Comparison of ENCODE assay signal across 9 cellular contexts in genomic region chr19:49497790-49498106, GRCh38. TPM values are rescaled to one million over a fixed set of nuclear protein-coding genes. Genes with fewer than 3 reads are reported as not detected.
DNase-seq lines count a peak whose midpoint lies in the region; ATAC-seq and TF ChIP-seq lines count a peak whose summit lies in the region.
"Had no signal": no experiment of that assay in that cellular context is flagged by ENCODE, and none has a peak within 500 bp of the region (broad histone marks: within the 10 kb centered on the region; RNA-seq: fewer than 3 reads in every experiment).

No MANE protein-coding gene starts in this region.

- H3K27me3 Mint-ChIP-seq in CD8-positive, alpha-beta memory T cell = peaks cover 0 to 19% of the 10 kb centered on the region in 2 donors

- no peak for DNase-seq in CD8-positive, alpha-beta memory T cell
- no peak for DNase-seq in Panc1 (ENCODE audit: low read depth, low spot score)
- no peak for DNase-seq in effector memory CD4-positive, alpha-beta T cell
- DNase-seq in SW480 (ENCODE audit: low spot score) = no peak
- no peak for DNase-seq in NCI-H1092 treated with DMSO at 0.1 percent for 48 hours (lab: John Stamatoyannopoulos, UW)
- DNase-seq in effector CD8-positive, alpha-beta T cell (lab: John Stamatoyannopoulos, UW) = no peak

- peaks cover 0 to 11% (median 6%) of the 10 kb centered on the region in 5 donors for H3K9me3 Mint-ChIP-seq in CD8-positive, alpha-beta memory T cell

- peak overlapping the region; percentile 94 for H3K27ac ChIP-seq in CD8-positive, alpha-beta memory T cell (ENCODE audit: low read depth, low read length)
- peak overlapping the region; percentile 99 for H3K27ac ChIP-seq in Panc1 (ENCODE audit: low read length)
- H3K27ac ChIP-seq in effector memory CD4-positive, alpha-beta T cell (ENCODE audit: insufficient read depth, low read length, poor library complexity, severe bottlenecking) = peak overlapping the region; percentile 97
- peak overlapping the region; percentile 94 for H3K27ac ChIP-seq in parathyroid adenoma

- H3K27ac Mint-ChIP-seq in CD8-positive, alpha-beta memory T cell = peak overlapping the region; percentile 88 to 99 (median 98)

- no TSS peak for BruUV-seq in Panc1 (replicated peaks; lab: Mats Ljungman, UMichigan)

- TF ChIP-seq CTCF in Panc1 (IDR thresholded peaks at IDR 0.05) (no peak), parathyroid adenoma (IDR thresholded peaks at IDR 0.05) (no peak)

- peak overlapping the region; percentile 95 to 100 (median 100) for H3K4me3 Mint-ChIP-seq in CD8-positive, alpha-beta memory T cell

- peak overlapping the region; percentile 95 for H3K4me3 ChIP-seq in CD8-positive, alpha-beta memory T cell (ENCODE audit: low read length)
- H3K4me3 ChIP-seq in Panc1 (ENCODE audit: low read depth in 2 of 2, low read length in 2 of 2) (peak overlapping the region; percentile 99 to 100), parathyroid adenoma (ENCODE audit: low read depth, low read length) (no peak overlapping the region)
- peak overlapping the region; percentile 92 for H3K4me3 ChIP-seq in effector memory CD4-positive, alpha-beta T cell (ENCODE audit: insufficient read depth, low read depth, low read length, poor library complexity, severe bottlenecking)

- in situ Hi-C loops in Panc1 (cut with HindIII; ENCODE audit: low pct_unique_long_range_greater_than_20kb, low sequenced_read_pairs) = no loop called here

- no peaks in the 10 kb centered on the region for H3K27me3 ChIP-seq in CD8-positive, alpha-beta memory T cell (ENCODE audit: insufficient read depth, low read length, poor library complexity, severe bottlenecking)
- H3K27me3 ChIP-seq in Panc1 (ENCODE audit: control insufficient read depth, insufficient read depth, low read length) = no peaks in the 10 kb centered on the region
- no peaks in the 10 kb centered on the region for H3K27me3 ChIP-seq in effector memory CD4-positive, alpha-beta T cell (replicated peaks; ENCODE audit: control insufficient read depth, insufficient read depth, low read length, poor library complexity, severe bottlenecking)
- H3K27me3 ChIP-seq in parathyroid adenoma (ENCODE audit: control insufficient read depth, insufficient read depth, low read length) = no peaks in the 10 kb centered on the region

- CTCF ChIA-PET in CD8-positive, alpha-beta memory T cell (lab: Charles Lee) = interaction anchor here (1.2 to 4.0 kb wide), 2 partner anchors 25 to 183 kb away, joined by 3 to 14 read pairs; partner anchors contain the start of gene FLT3LG
- CTCF ChIA-PET in Panc1 (lab: Charles Lee) = no interaction called here

- peak overlapping the region; percentile 77 for H3K4me2 ChIP-seq in parathyroid adenoma (ENCODE audit: low read length)

- ATAC-seq in Panc1 = no peak
- ATAC-seq in HG02763 (IDR thresholded peaks at IDR 0.05; ENCODE audit: unreplicated experiment) = no peak
- ATAC-seq: sciatic nerve had no signal

- no peak overlapping the region for H3K9ac ChIP-seq in parathyroid adenoma

- no peak overlapping the region for H2AFZ ChIP-seq in parathyroid adenoma

- peaks cover 13 to 56% (median 21%) of the 10 kb centered on the region in 3 donors for H3K36me3 Mint-ChIP-seq in CD8-positive, alpha-beta memory T cell

- POLR2A ChIA-PET in CD8-positive, alpha-beta memory T cell (lab: Charles Lee) = interaction anchor here (0.5 to 2.8 kb wide), 3 partner anchors 60 to 179 kb away, joined by 3 to 14 read pairs (median 10); partner anchors contain the start of gene PRMT1
- POLR2A ChIA-PET in Panc1 (lab: Charles Lee) = no interaction called here

- intact Hi-C loops in Panc1 (cut with micrococcal nuclease; ENCODE audit: unreplicated experiment) = no loop called here

- peaks cover 50% of the 10 kb centered on the region for H3K4me1 ChIP-seq in CD8-positive, alpha-beta memory T cell (ENCODE audit: insufficient read depth, low read length)
- H3K4me1 ChIP-seq in Panc1 (ENCODE audit: control insufficient read depth, insufficient read depth, low read length) (peaks cover 17% of the 10 kb centered on the region), parathyroid adenoma (peaks cover 13% of the 10 kb centered on the region)
- peaks cover 28% of the 10 kb centered on the region for H3K4me1 ChIP-seq in effector memory CD4-positive, alpha-beta T cell (ENCODE audit: control insufficient read depth, insufficient read depth, low read length, poor library complexity, severe bottlenecking)

- H3K79me2 ChIP-seq in parathyroid adenoma = no peaks in the 10 kb centered on the region

- H3K9me3 ChIP-seq in CD8-positive, alpha-beta memory T cell (ENCODE audit: low read length) = no peaks in the 10 kb centered on the region
- no peaks in the 10 kb centered on the region for H3K9me3 ChIP-seq in Panc1 (ENCODE audit: control insufficient read depth, insufficient read depth, low read depth, low read length)
- H3K9me3 ChIP-seq in effector memory CD4-positive, alpha-beta T cell (ENCODE audit: control insufficient read depth, low read length) = no peaks in the 10 kb centered on the region
- H3K9me3 ChIP-seq in parathyroid adenoma (ENCODE audit: control insufficient read depth, low read length) = no peaks in the 10 kb centered on the region

- H3K4me1 Mint-ChIP-seq in CD8-positive, alpha-beta memory T cell = peaks cover 58 to 70% (median 67%) of the 10 kb centered on the region in 3 donors

- H3K36me3 ChIP-seq in CD8-positive, alpha-beta memory T cell (ENCODE audit: insufficient read depth, low read length) = peaks cover 31% of the 10 kb centered on the region
- H3K36me3 ChIP-seq in Panc1 (ENCODE audit: control insufficient read depth, insufficient read depth, low read length) (peaks cover 19% of the 10 kb centered on the region), parathyroid adenoma (ENCODE audit: control insufficient read depth, insufficient read depth, low read length) (no peaks in the 10 kb centered on the region)
- H3K36me3 ChIP-seq in effector memory CD4-positive, alpha-beta T cell (ENCODE audit: control insufficient read depth, insufficient read depth, low read length) = peaks cover 31% of the 10 kb centered on the region

RNA-seq across cellular contexts. Expression of gene RPS11, which starts 1.5 kb away (rescaled TPM):
- 1,000 to 10,000 TPM; 2,863 to 2,871 TPM for total RNA-seq in CD8-positive, alpha-beta memory T cell
- 1,959 TPM for polyA plus RNA-seq in CD8-positive, alpha-beta memory T cell
- total RNA-seq in Panc1 (2021; ENCODE audit: unreplicated experiment) = 956 TPM
- 2,025 TPM for polyA plus RNA-seq in Panc1 (2012; ENCODE audit: insufficient read length)

RNA-seq across cellular contexts. Expression of gene RPL13A, which starts 10.3 kb away (rescaled TPM):
- total RNA-seq in CD8-positive, alpha-beta memory T cell = 1,000 to 10,000 TPM; 3,865 to 3,912 TPM
- 2,679 TPM for polyA plus RNA-seq in CD8-positive, alpha-beta memory T cell
- total RNA-seq in Panc1 (2021; ENCODE audit: unreplicated experiment) = 1,196 TPM
- 1,501 TPM for polyA plus RNA-seq in Panc1 (2012; ENCODE audit: insufficient read length)

RNA-seq across cellular contexts. Expression of gene FCGRT, which starts 14.7 kb away (rescaled TPM):
- total RNA-seq in CD8-positive, alpha-beta memory T cell = 10 to 100 TPM; 16.2 to 16.3 TPM
- polyA plus RNA-seq in CD8-positive, alpha-beta memory T cell = 52.4 TPM
- 16.7 TPM for total RNA-seq in Panc1 (2021; ENCODE audit: unreplicated experiment)
- 39.5 TPM for polyA plus RNA-seq in Panc1 (2012; ENCODE audit: insufficient read length)

RNA-seq across cellular contexts. Expression of gene FLT3LG, which starts 23.7 kb away (rescaled TPM):
- 10 to 100 TPM; 63.9 to 71.5 TPM for total RNA-seq in CD8-positive, alpha-beta memory T cell
- 148 TPM for polyA plus RNA-seq in CD8-positive, alpha-beta memory T cell
- total RNA-seq in Panc1 (2021; ENCODE audit: unreplicated experiment) = 1.5 TPM
- polyA plus RNA-seq in Panc1 (2012; ENCODE audit: insufficient read length) = 2.9 TPM

RNA-seq across cellular contexts. Expression of gene RCN3, which starts 30.1 kb away (rescaled TPM):
- total RNA-seq in CD8-positive, alpha-beta memory T cell = 1 to 10 TPM; 1.4 to 1.7 TPM
- 2.1 TPM for polyA plus RNA-seq in CD8-positive, alpha-beta memory T cell
- 3.0 TPM for total RNA-seq in Panc1 (2021; ENCODE audit: unreplicated experiment)
- 16.3 TPM for polyA plus RNA-seq in Panc1 (2012; ENCODE audit: insufficient read length)
